ENCODE assay signal across 1 cellular context in the genomic region with DNA sequence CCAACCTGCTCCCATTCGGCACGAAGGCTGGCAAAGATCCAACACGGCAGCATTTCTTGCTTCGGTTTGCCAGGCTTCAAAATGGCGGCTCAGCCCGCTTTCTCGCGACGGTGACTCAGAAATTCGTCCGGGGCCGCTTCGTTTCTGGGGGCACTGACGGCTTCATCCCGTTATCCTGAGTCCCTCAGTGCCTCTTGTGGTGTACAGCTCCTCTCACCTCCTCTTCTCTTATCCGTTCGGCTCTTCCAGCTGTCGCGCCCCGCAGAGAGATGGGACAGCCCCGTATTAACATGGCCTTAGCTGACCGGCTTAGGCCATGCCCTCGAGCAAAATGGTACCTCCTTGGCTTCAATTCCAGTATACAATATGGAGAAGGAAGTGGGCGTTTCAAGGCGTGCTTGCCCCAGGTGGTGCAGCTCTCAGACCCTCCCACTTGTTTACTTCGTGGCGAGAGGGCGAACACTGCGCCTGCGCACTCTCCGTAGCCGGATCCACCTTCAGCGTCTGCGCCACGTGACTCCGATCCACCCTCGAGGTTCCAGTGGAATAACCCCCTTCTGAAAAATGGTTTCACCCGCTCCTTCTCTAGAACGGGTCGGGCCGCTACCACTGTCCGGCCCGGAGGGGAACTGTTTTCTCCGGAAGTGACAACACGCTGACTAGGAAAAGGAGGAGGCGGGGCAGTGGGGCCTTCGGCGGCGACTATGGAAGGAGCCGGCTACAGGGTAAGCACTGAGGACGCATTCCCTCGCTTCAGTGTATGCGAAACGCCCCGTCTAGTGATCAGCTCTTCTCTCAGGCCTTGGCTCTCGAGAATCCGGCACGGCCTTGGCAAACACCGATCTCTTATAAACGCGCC.
TF ChIP-seq lines count a peak whose summit lies in the region.

AKT1S1 (minus strand) TSS at position 336 of the 859 bp plus-strand sequence. CDS start 4,060 bp downstream, outside the sequence.
TBC1D17 (plus strand) TSS at position 683 of the 859 bp plus-strand sequence; CDS start at position 705, 22 bp downstream.

TF ChIP-seq in SK-N-SH, 30 proteins besides CTCF, POLR2A, EP300 and RAD21 (continued from another document):
- TF ChIP-seq USF1 (IDR thresholded peaks at IDR 0.05; ENCODE audit: borderline replicate concordance, low read depth) (peak; percentile 98), EZH2phosphoT487 (IDR thresholded peaks at IDR 0.05; ENCODE audit: borderline replicate concordance, low read depth) (no peak), RFX5 (IDR thresholded peaks at IDR 0.05; ENCODE audit: low read length) (no peak), YY1 (IDR thresholded peaks at IDR 0.05; ENCODE audit: low read depth) (peak; percentile 91), FOSL2 (IDR thresholded peaks at IDR 0.05; ENCODE audit: borderline replicate concordance, low read depth) (0 out of 2 replicates have a peak, but pooled peaks have one; percentile 4), NFIC (IDR thresholded peaks at IDR 0.05; ENCODE audit: borderline replicate concordance) (peak; percentile 93), JUND (IDR thresholded peaks at IDR 0.05) (peak; percentile 59; the same call in 1 of the 2 replicates), TCF12 (IDR thresholded peaks at IDR 0.05) (no peak; the same call in 1 of the 2 replicates), CHD2 (IDR thresholded peaks at IDR 0.05; ENCODE audit: low read length, partially characterized antibody) (peak; percentile 97), GABPA (IDR thresholded peaks at IDR 0.05; ENCODE audit: low read depth) (peak; percentile 82), NRF1 (IDR thresholded peaks at IDR 0.05; ENCODE audit: low read depth, low read length) (peak; percentile 82), ELF1 (IDR thresholded peaks at IDR 0.05) (peak; percentile 64; the same call in 1 of the 2 replicates)
TF ChIP-seq in SK-N-SH: peak in this region for 18.
